8 cellular contexts compared by ENCODE assay signal in genomic region chr16:66357523-66357928, GRCh38. TPM values are rescaled to one million over a fixed set of nuclear protein-coding genes. Genes with fewer than 3 reads are reported as not detected.
DNase-seq lines count a peak whose midpoint lies in the region; ATAC-seq, FAIRE-seq and TF ChIP-seq lines count a peak whose summit lies in the region.

No MANE protein-coding gene starts in this region.

- TF ChIP-seq CTCF in lower lobe of right lung (IDR thresholded peaks at IDR 0.05), result peak; percentile 74

- no peak overlapping the region for H3K4me3 ChIP-seq in lower lobe of right lung

- peak; percentile 17 to 53 for DNase-seq in NCI-H526 (lab: John Stamatoyannopoulos, UW)
- DNase-seq in NCI-H526 treated with DMSO at 0.1 percent for 48 hours (lab: John Stamatoyannopoulos, UW), result no peak
- DNase-seq in HTR-8/SVneo (ENCODE audit: insufficient read length, low spot score), result peak; percentile 87
- peak; percentile 78 for DNase-seq in RPMI7951 (ENCODE audit: low read depth)
- DNase-seq in dermis blood vessel endothelial cell, result peak; percentile 96
- no peak for DNase-seq in lower lobe of right lung

- intact Hi-C loops in lower lobe of right lung (cut with DNase I), result no loop called here

- peaks cover 48% of the 10 kb centered on the region for H3K4me1 ChIP-seq in lower lobe of right lung

- no peak overlapping the region for H3K27ac ChIP-seq in lower lobe of right lung

- no peaks in the 10 kb centered on the region for H3K27me3 ChIP-seq in lower lobe of right lung (ENCODE audit: low read depth)

- peak; percentile 76 for FAIRE-seq in HTR-8/SVneo (lab: Jason Lieb, UNC)

- H3K9me3 ChIP-seq in lower lobe of right lung, result no peaks in the 10 kb centered on the region

- H3K36me3 ChIP-seq in lower lobe of right lung, result no peaks in the 10 kb centered on the region

- ATAC-seq in lower lobe of right lung, result peak; percentile 47 to 59
- no peak for ATAC-seq in HG03159 (IDR thresholded peaks at IDR 0.05; ENCODE audit: unreplicated experiment)
- no peak for ATAC-seq in GM19023 (IDR thresholded peaks at IDR 0.05; ENCODE audit: unreplicated experiment)

RNA-seq across cellular contexts. Expression of gene CDH5, which starts 9.0 kb away (rescaled TPM):
- under 0.01 TPM in 1 of 2 replicates, not detected in the other for total RNA-seq in RPMI7951 (2014; rRNA removed; shearing (Covaris generic))
- total RNA-seq in dermis blood vessel endothelial cell (713 and 795 TPM in 2 replicates), lower lobe of right lung (128 TPM)

Comparison
In these comparisons a context has a peak if more than half of its experiments do, and no peak if none do; other contexts are left out.
1. DNase-seq: peak in NCI-H526 (2 of 2), HTR-8/SVneo (single experiment), RPMI7951 (single experiment) and dermis blood vessel endothelial cell (single experiment); none in NCI-H526 treated with DMSO at 0.1 percent for 48 hours (single experiment) and lower lobe of right lung (single experiment).
2. ATAC-seq: peak in lower lobe of right lung (2 of 2); none in HG03159 (single experiment) and GM19023 (single experiment).
3. RNA of gene CDH5, which starts 9.0 kb away (total RNA-seq): 713 to 795 TPM in dermis blood vessel endothelial cell and 128 TPM in lower lobe of right lung (single experiment); under 0.01 TPM in RPMI7951; every median in the first group is over 100 times any median in the second.